In genomic region chr7:13069832-13070231, GRCh38 we compare ENCODE assay signal across 21 cellular contexts.
DNase-seq lines count a peak whose midpoint lies in the region; ATAC-seq and TF ChIP-seq lines count a peak whose summit lies in the region.
"Had no signal": no experiment of that assay in that cellular context is flagged by ENCODE, and none has a peak within 500 bp of the region (broad histone marks: within the 10 kb centered on the region; RNA-seq: fewer than 3 reads in every experiment).

No MANE protein-coding gene starts in this region.

- TF ChIP-seq CTCF in fibroblast of mammary gland (conservative IDR thresholded peaks at IDR 0.05; ENCODE audit: control insufficient read depth, insufficient read depth, low read depth, low read length): no peak

- no peak overlapping the region for H3K4me3 ChIP-seq in fibroblast of mammary gland (ENCODE audit: control insufficient read depth, low read depth, low read length)
- H3K4me3 ChIP-seq: GM23248, SJSA1 had no signal

- DNase-seq in DMS 273 (lab: John Stamatoyannopoulos, UW; ENCODE audit: unreplicated experiment) (peak; percentile 56), DMS 273 treated with DMSO at 0.1 percent for 48 hours (lab: John Stamatoyannopoulos, UW) (no peak), fibroblast of mammary gland (ENCODE audit: low read depth) (peak; percentile 51), left kidney (ENCODE audit: low read depth, low spot score) (peak; percentile 14), GM03348 (ENCODE audit: low spot score) (no peak)
- DNase-seq: BE2C; CD8-positive, alpha-beta memory T cell; DMS153; DND-41; GM23248; H7; KBM-7; MM.1S; NCI-H2029; NCI-H446 treated with DMSO at 0.1 percent for 48 hours; NCI-H526; Right ventricle myocardium superior; RPMI8226 had no signal

- no peak for ATAC-seq in GM21576 (IDR thresholded peaks at IDR 0.05; ENCODE audit: unreplicated experiment)
- ATAC-seq in GM18517 (IDR thresholded peaks at IDR 0.05; ENCODE audit: unreplicated experiment): no peak

Comparison
In these comparisons a context has a peak if more than half of its experiments do, and no peak if none do; other contexts are left out.
1. DNase-seq: peak in DMS 273 (single experiment), fibroblast of mammary gland (single experiment) and left kidney (single experiment); none in DMS 273 treated with DMSO at 0.1 percent for 48 hours (single experiment) and GM03348 (single experiment).